ENCODE assay signal across 9 cellular contexts in genomic region chr6:37239950-37240713, GRCh38.
DNase-seq lines count a peak whose midpoint lies in the region; ATAC-seq lines count a peak whose summit lies in the region.
"Had no signal": no experiment of that assay in that cellular context is flagged by ENCODE, and none has a peak within 500 bp of the region (broad histone marks: within the 10 kb centered on the region; RNA-seq: fewer than 3 reads in every experiment).

No MANE protein-coding gene starts in this region.

- H3K27ac ChIP-seq in KOPT-K1 (ENCODE audit: low read depth, low read length, poor library complexity, severe bottlenecking) = peak overlapping the region; percentile 38

- no peak for ATAC-seq in HG03025 (IDR thresholded peaks at IDR 0.05; ENCODE audit: low FRiP score, unreplicated experiment)

- H3K36me3 ChIP-seq in KOPT-K1 (ENCODE audit: insufficient read depth, low read length) = no peaks in the 10 kb centered on the region

- no peaks in the 10 kb centered on the region for H3K9me3 ChIP-seq in KOPT-K1 (ENCODE audit: insufficient read depth, low read length, poor library complexity, severe bottlenecking)

- DNase-seq in NCI-H1694 (lab: John Stamatoyannopoulos, UW) (peak; percentile 40), NCI-H1694 treated with DMSO at 0.1 percent for 48 hours (lab: John Stamatoyannopoulos, UW) (no peak), T follicular helper cell (ENCODE audit: low read depth) (peak; percentile 9), amniotic stem cell (lab: John Stamatoyannopoulos, UW) (peak; percentile 88), iPS-NIHi11 (ENCODE audit: low spot score) (peak; percentile 14)
- peak; percentile 71 for DNase-seq in stimulated activated CD4-positive, alpha-beta T cell treated with anti-CD3 and anti-CD28 coated beads, Interleukin-12 subunit alpha, Interleukin-12 subunit beta, amount 100 ng/mL, for 4 hours
- DNase-seq: naive B cell had no signal
